In genomic region chr2:136004920-136005319, GRCh38 we compare ENCODE assay signal across 23 cellular contexts. TPM values are rescaled to one million over a fixed set of nuclear protein-coding genes. Genes with fewer than 3 reads are reported as not detected.
DNase-seq lines count a peak whose midpoint lies in the region; ATAC-seq, FAIRE-seq and TF ChIP-seq lines count a peak whose summit lies in the region.
"Had no signal": no experiment of that assay in that cellular context is flagged by ENCODE, and none has a peak within 500 bp of the region (broad histone marks: within the 10 kb centered on the region; RNA-seq: fewer than 3 reads in every experiment).

No MANE protein-coding gene starts in this region.

- WGBS in mammary epithelial cell (ENCODE audit: low coverage, missing lambda C conversion rate) = 77% methylated on average over 3 of the region's 3 CpGs

- intact Hi-C loops in mammary epithelial cell (cut with micrococcal nuclease) = no loop called here

- DNase-seq in DMS 273 treated with DMSO at 0.1 percent for 48 hours (lab: John Stamatoyannopoulos, UW) = peak; percentile 84
- DNase-seq in NCI-H345 (lab: John Stamatoyannopoulos, UW) = peak; percentile 63
- DNase-seq in bronchial epithelial cell (ENCODE audit: low read depth) = no peak
- DNase-seq in SKM-1 treated with dmso at 0.1 percent for 144 hours (lab: John Stamatoyannopoulos, UW; ENCODE audit: unreplicated experiment) = no peak
- DNase-seq in mammary epithelial cell = no peak
- DNase-seq: activated CD4-positive, alpha-beta memory T cell treated with anti-CD3 and anti-CD28 coated beads, Interleukin-2, amount 10 ng/mL, durations not matched to agents 7 days and 5 days; activated CD4-positive, CD25-positive, alpha-beta regulatory T cell treated with anti-CD3 and anti-CD28 coated beads, Interleukin-2, amount 50 U/mL, for 72 hours; activated CD8-positive, alpha-beta memory T cell treated with anti-CD3 and anti-CD28 coated beads, Interleukin-2, amount 50 U/mL, for 4 hours; activated naive CD4-positive, alpha-beta T cell treated with anti-CD3 and anti-CD28 coated beads for 36 hours; amniotic stem cell; foreskin melanocyte; kidney; midbrain; natural killer cell; NCI-H1694; RPMI8226; stimulated activated naive CD4-positive, alpha-beta T cell; T-helper 17 cell had no signal

- dilution Hi-C loops in mammary epithelial cell (cut with HindIII; ENCODE audit: low sequenced_read_pairs) = no loop called here

- BruUV-seq in mammary epithelial cell (replicated peaks; lab: Mats Ljungman, UMichigan) = no TSS peak

- TF ChIP-seq CTCF in bronchial epithelial cell (IDR thresholded peaks at IDR 0.05; ENCODE audit: insufficient read depth, low read length, severe bottlenecking) = no peak
- TF ChIP-seq CTCF in neutrophil (IDR thresholded peaks at IDR 0.05) = no peak
- no peak for TF ChIP-seq CTCF in mammary epithelial cell (conservative IDR thresholded peaks at IDR 0.05 in 1 of 2, IDR thresholded peaks at IDR 0.05 in 1 of 2; ENCODE audit: extremely low read depth in 1 of 2, insufficient read depth in 1 of 2, low read depth in 1 of 2, low read length in 2 of 2)

- no peaks in the 10 kb centered on the region for H3K79me2 ChIP-seq in mammary epithelial cell (ENCODE audit: insufficient read depth, low read length)

- ATAC-seq in HG02885 (IDR thresholded peaks at IDR 0.05; ENCODE audit: poor library complexity, unreplicated experiment) = no peak
- ATAC-seq: natural killer cell, T-helper 17 cell had no signal

- no peak overlapping the region for H2AFZ ChIP-seq in mammary epithelial cell (ENCODE audit: low read depth, low read length)

- FAIRE-seq in bronchial epithelial cell (lab: Jason Lieb, UNC) = peak; percentile 13
- FAIRE-seq: H1, kidney had no signal

- no peaks in the 10 kb centered on the region for H4K20me1 ChIP-seq in mammary epithelial cell (ENCODE audit: insufficient read depth, low read length)

- H3K4me2 ChIP-seq in mammary epithelial cell (ENCODE audit: insufficient read depth, low read depth, low read length) = no peak overlapping the region

- in situ Hi-C loops in mammary epithelial cell (cut with MboI; ENCODE audit: low sequenced_read_pairs in 2 of 2) = no loop called here

- CTCF ChIA-PET in mammary epithelial cell (lab: Charles Lee; ENCODE audit: low non-redundant PET) = no interaction called here

- peak overlapping the region; percentile 68 for H3K27ac ChIP-seq in neutrophil
- no peak overlapping the region for H3K27ac ChIP-seq in mammary epithelial cell (ENCODE audit: insufficient read depth, low read depth, low read length)
- H3K27ac ChIP-seq: C4-2B, skin epidermis had no signal

- no peaks in the 10 kb centered on the region for H3K9me3 ChIP-seq in neutrophil
- no peaks in the 10 kb centered on the region for H3K9me3 ChIP-seq in mammary epithelial cell (replicated peaks; ENCODE audit: insufficient read depth, low read length)

- peaks cover 55 to 81% of the 10 kb centered on the region in 2 experiments for H3K4me1 ChIP-seq in neutrophil (ENCODE audit: control insufficient read depth in 1 of 2, insufficient read depth in 1 of 2, low read depth in 1 of 2, low read length in 1 of 2)
- peaks cover 5% of the 10 kb centered on the region for H3K4me1 ChIP-seq in mammary epithelial cell (ENCODE audit: insufficient read depth, low read length)

- H3K36me3 ChIP-seq in bronchial epithelial cell (ENCODE audit: control insufficient read depth, insufficient read depth, low read length) = no peaks in the 10 kb centered on the region
- no peaks in the 10 kb centered on the region for H3K36me3 ChIP-seq in neutrophil
- H3K36me3 ChIP-seq in mammary epithelial cell (ENCODE audit: insufficient read depth, low read length) = no peaks in the 10 kb centered on the region

- H3K27me3 ChIP-seq in bronchial epithelial cell (ENCODE audit: control insufficient read depth, insufficient read depth, low read length) (no peaks in the 10 kb centered on the region), neutrophil (no peaks in the 10 kb centered on the region), mammary epithelial cell (ENCODE audit: insufficient read depth, low read length) (no peaks in the 10 kb centered on the region)

- H3K4me3 ChIP-seq in bronchial epithelial cell (ENCODE audit: low read depth, low read length) (no peak overlapping the region), neutrophil (ENCODE audit: low read depth in 1 of 2, low read length in 1 of 2) (no peak overlapping the region), mammary epithelial cell (replicated peaks in 1 of 3; ENCODE audit: insufficient read depth in 1 of 3, low read depth in 2 of 3, low read length in 3 of 3) (no peak overlapping the region)
- H3K4me3 ChIP-seq: skin epidermis had no signal

- H3K9ac ChIP-seq in mammary epithelial cell (ENCODE audit: insufficient read depth, low read length) = no peak overlapping the region

RNA-seq across cellular contexts. Expression of gene DARS1, which starts 19.5 kb away (rescaled TPM):
- total RNA-seq in bronchial epithelial cell (106 and 111 TPM in 2 replicates), mammary epithelial cell (10 to 100 TPM; 64.3 to 68.8 TPM)
- 61.4 TPM for polyA plus RNA-seq in mammary epithelial cell
- 18.0 TPM for polyA minus RNA-seq in mammary epithelial cell

Comparison
In these comparisons a context has a peak if more than half of its experiments do, and no peak if none do; other contexts are left out.
1. DNase-seq: peak in DMS 273 treated with DMSO at 0.1 percent for 48 hours (single experiment) and NCI-H345 (single experiment); none in bronchial epithelial cell (single experiment), SKM-1 treated with dmso at 0.1 percent for 144 hours (single experiment) and mammary epithelial cell (single experiment).